24 cellular contexts compared by ENCODE assay signal in the genomic region with DNA sequence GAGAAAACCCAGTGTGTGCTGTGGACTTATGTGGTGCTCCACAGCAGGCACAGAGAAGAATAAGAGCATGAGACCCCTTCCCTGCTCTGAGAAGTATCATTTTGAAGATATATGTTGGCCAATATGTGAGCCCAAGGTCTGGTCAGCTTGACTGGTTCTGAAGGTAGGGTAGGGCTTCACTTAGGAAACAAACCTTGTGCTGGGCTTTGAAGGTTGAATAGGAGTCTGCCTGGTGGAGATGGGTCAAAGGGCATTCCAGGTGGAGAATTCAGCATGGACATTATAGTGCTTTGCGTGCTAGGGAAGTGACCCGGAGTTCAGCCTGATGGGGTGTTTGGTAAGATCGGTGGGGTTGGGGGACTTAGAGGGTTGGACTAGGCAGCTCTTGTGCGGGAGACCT.
A peak's percentile ranks its signal among the peaks of the same experiment; 100 is the strongest.
DNase-seq lines count a peak whose midpoint lies in the region; ATAC-seq, FAIRE-seq and TF ChIP-seq lines count a peak whose summit lies in the region.
"Had no signal": no experiment of that assay in that cellular context is flagged by ENCODE, and none has a peak within 500 bp of the region (broad histone marks: within the 10 kb centered on the region; RNA-seq: fewer than 3 reads in every experiment).

No MANE protein-coding gene starts in this region.

- no peak overlapping the region for H3K27ac ChIP-seq in HUES6 (ENCODE audit: low read depth, low read length)
- H3K27ac ChIP-seq in K562 (ENCODE audit: extremely low read depth, low read depth, low read length) = no peak overlapping the region
- H3K27ac ChIP-seq in vagina = peak overlapping the region; percentile 68
- H3K27ac ChIP-seq in right atrium auricular region = no peak overlapping the region
- H3K27ac ChIP-seq: A549 had no signal

- TF ChIP-seq EP300 in K562 (IDR thresholded peaks at IDR 0.05; ENCODE audit: low read length) = no peak

- POLR2A ChIA-PET in K562 (lab: Yijun Ruan, JAX) = no interaction called here

- H3K9ac ChIP-seq in HUES6 (ENCODE audit: low read length) (peak overlapping the region; percentile 13), K562 (ENCODE audit: insufficient read depth in 1 of 2, low read depth in 2 of 2, low read length in 2 of 2) (no peak overlapping the region)

- no peaks in the 10 kb centered on the region for H3K79me2 ChIP-seq in K562 (ENCODE audit: control insufficient read depth, insufficient read depth, low read length)

- no peak overlapping the region for H3K4me3 ChIP-seq in HUES6 (ENCODE audit: low read depth, low read length)
- no peak overlapping the region for H3K4me3 ChIP-seq in K562
- no peak overlapping the region for H3K4me3 ChIP-seq in vagina
- H3K4me3 ChIP-seq in right atrium auricular region = no peak overlapping the region
- H3K4me3 ChIP-seq: A549, GM12878, MG63 had no signal

- TF ChIP-seq RAD21 in K562 (CRISPR knock-in tag; conservative IDR thresholded peaks at IDR 0.05 in 1 of 2, IDR thresholded peaks at IDR 0.05 in 1 of 2) = no peak

- H3K9me3 ChIP-seq in HUES6 (ENCODE audit: control insufficient read depth, insufficient read depth, low read depth, low read length) (no peaks in the 10 kb centered on the region), K562 (replicated peaks; ENCODE audit: control insufficient read depth, insufficient read depth, low read depth, low read length) (no peaks in the 10 kb centered on the region), vagina (no peaks in the 10 kb centered on the region), right atrium auricular region (no peaks in the 10 kb centered on the region)
- H3K9me3 ChIP-seq: A549, Caco-2, MG63 had no signal

- TF ChIP-seq POLR2A in K562 (conservative IDR thresholded peaks at IDR 0.05) (no peak), vagina (IDR thresholded peaks at IDR 0.05) (no peak)

- no peaks in the 10 kb centered on the region for H3K9me1 ChIP-seq in K562 (ENCODE audit: control insufficient read depth, insufficient read depth, low read length)

- no peak overlapping the region for H2AFZ ChIP-seq in K562 (ENCODE audit: low read depth, low read length)

- no peaks in the 10 kb centered on the region for H3K36me3 Mint-ChIP-seq in neural crest cell (ENCODE audit: low read depth)
- H3K36me3 Mint-ChIP-seq: CD8-positive, alpha-beta T cell had no signal

- ATAC-seq in K562 (no peak), GM19324 (IDR thresholded peaks at IDR 0.05; ENCODE audit: low FRiP score, unreplicated experiment) (no peak)
- ATAC-seq: A549; CD8-positive, alpha-beta T cell; HCT116; HepG2; Panc1 had no signal

- no peaks in the 10 kb centered on the region for H3K27me3 Mint-ChIP-seq in neural crest cell (ENCODE audit: low read depth)

- no peak overlapping the region for H3K4me3 Mint-ChIP-seq in neural crest cell
- H3K4me3 Mint-ChIP-seq: CD8-positive, alpha-beta T cell had no signal

- 0% methylated on average over 4 of the region's 4 CpGs for WGBS in K562 (ENCODE audit: insufficient coverage, low coverage, missing lambda C conversion rate)

- H3K4me2 ChIP-seq in K562 (ENCODE audit: insufficient read depth, low read length) = no peak overlapping the region
- H3K4me2 ChIP-seq: A549 had no signal

- no TSS peak for BruUV-seq in K562 (replicated peaks; lab: Mats Ljungman, UMichigan)

- H3K4me1 ChIP-seq in HUES6 (ENCODE audit: control insufficient read depth, insufficient read depth, low read length) (peaks cover 23% of the 10 kb centered on the region), K562 (replicated peaks in 1 of 2; ENCODE audit: control insufficient read depth in 2 of 2, insufficient read depth in 2 of 2, low read length in 2 of 2) (peaks cover 0 to 6% of the 10 kb centered on the region in 2 experiments; a peak in 1 of 5 replicates), vagina (peaks cover 36% of the 10 kb centered on the region), right atrium auricular region (peaks cover 0 to 9% of the 10 kb centered on the region in 2 donors)
- H3K4me1 ChIP-seq: A549, Caco-2 had no signal

- no peak for TF ChIP-seq CTCF in K562 (IDR thresholded peaks at IDR 0.05 in 2 of 3, conservative IDR thresholded peaks at IDR 0.05 in 1 of 3; ENCODE audit: insufficient read depth in 2 of 3, low read depth in 1 of 3, low read length in 3 of 3)
- no peak for TF ChIP-seq CTCF in neural crest cell (conservative IDR thresholded peaks at IDR 0.05)
- TF ChIP-seq CTCF in vagina (IDR thresholded peaks at IDR 0.05) = no peak
- no peak for TF ChIP-seq CTCF in right atrium auricular region (IDR thresholded peaks at IDR 0.05)

- H4K20me1 ChIP-seq in K562 (replicated peaks; ENCODE audit: control insufficient read depth, insufficient read depth, low read length) = peaks cover 13% of the 10 kb centered on the region

- H3K4me1 Mint-ChIP-seq in neural crest cell = peaks cover 57% of the 10 kb centered on the region

- CTCF ChIA-PET in K562 (lab: Yijun Ruan, JAX; ENCODE audit: low intra/inter-chr PET ratio) = no interaction called here

- H3K27me3 ChIP-seq in HUES6 (ENCODE audit: control insufficient read depth, insufficient read depth, low read length) = no peaks in the 10 kb centered on the region
- peaks cover 11 to 61% of the 10 kb centered on the region in 2 experiments; a peak in 4 of 5 replicates for H3K27me3 ChIP-seq in K562 (ENCODE audit: control insufficient read depth in 2 of 2, insufficient read depth in 2 of 2, low read length in 2 of 2)
- H3K27me3 ChIP-seq in vagina = no peaks in the 10 kb centered on the region
- no peaks in the 10 kb centered on the region for H3K27me3 ChIP-seq in right atrium auricular region
- H3K27me3 ChIP-seq: MG63 had no signal

- H3K9me3 Mint-ChIP-seq in neural crest cell = no peaks in the 10 kb centered on the region
- H3K9me3 Mint-ChIP-seq: CD8-positive, alpha-beta T cell had no signal

- peak; percentile 44 for FAIRE-seq in K562 (lab: Jason Lieb, UNC)
- FAIRE-seq: A549, GM12878, HepG2 had no signal

- no peaks in the 10 kb centered on the region for H3K36me3 ChIP-seq in HUES6 (ENCODE audit: control insufficient read depth, insufficient read depth, low read length)
- no peaks in the 10 kb centered on the region for H3K36me3 ChIP-seq in K562 (ENCODE audit: control insufficient read depth, insufficient read depth, low read length)
- H3K36me3 ChIP-seq in vagina = no peaks in the 10 kb centered on the region
- no peaks in the 10 kb centered on the region for H3K36me3 ChIP-seq in right atrium auricular region
- H3K36me3 ChIP-seq: MG63 had no signal

- H3K27ac Mint-ChIP-seq in neural crest cell (ENCODE audit: unreplicated experiment) = peak overlapping the region; percentile 76
- H3K27ac Mint-ChIP-seq: CD8-positive, alpha-beta T cell had no signal

- in situ Hi-C loops in K562 (cut with MboI) = no loop called here

- DNase-seq in K562 (ENCODE audit: extremely low read depth in 1 of 4, low spot score in 3 of 4) = no peak
- no peak for DNase-seq in neural crest cell (ENCODE audit: low read depth, low spot score)
- no peak for DNase-seq in vagina (ENCODE audit: extremely low spot score in 2 of 2)
- no peak for DNase-seq in mesenteric fat pad (ENCODE audit: low spot score)
- no peak for DNase-seq in right atrium auricular region (ENCODE audit: low spot score)
- DNase-seq: C1 segment of cervical spinal cord; Caco-2; CD8-positive, alpha-beta T cell; GDM1; GOT3; KG1; MG63; NCI-H1694; NCI-H2227 treated with DMSO at 0.1 percent for 48 hours; NCI-H526 treated with DMSO at 0.1 percent for 48 hours; SHP77 treated with DMSO at 0.1 percent for 48 hours; SW 1271 had no signal

- intact Hi-C loops in K562 (cut with micrococcal nuclease) (no loop called here), vagina (cut with DNase I) (loop anchor here (5.0 kb wide), 1 partner anchor 487 kb away; no protein-coding TSS in a partner anchor)

TF ChIP-seq in K562, 482 proteins besides CTCF, POLR2A, EP300 and RAD21 (continues in another document):
- TF ChIP-seq GTF3C2 (IDR thresholded peaks at IDR 0.05; ENCODE audit: borderline replicate concordance, extremely low read depth, insufficient read length) = no peak
- TF ChIP-seq KLF13 (tag; IDR thresholded peaks at IDR 0.05; ENCODE audit: borderline replicate concordance, low read depth) = no peak
- TF ChIP-seq TRIM28 (IDR thresholded peaks at IDR 0.05) = no peak
- TF ChIP-seq ZNF184 (CRISPR knock-in tag; IDR thresholded peaks at IDR 0.05) = no peak
- no peak for TF ChIP-seq TAF15 (IDR thresholded peaks at IDR 0.05; ENCODE audit: low read depth, low read length)
- TF ChIP-seq ZNF124 (CRISPR knock-in tag; IDR thresholded peaks at IDR 0.05) = no peak
- TF ChIP-seq KLF6 (CRISPR knock-in tag; IDR thresholded peaks at IDR 0.05; ENCODE audit: borderline replicate concordance) = no peak
- TF ChIP-seq PPARD (CRISPR knock-in tag; IDR thresholded peaks at IDR 0.05) = no peak
- no peak for TF ChIP-seq NCOA4 (IDR thresholded peaks at IDR 0.05; ENCODE audit: partially characterized antibody)
- no peak for TF ChIP-seq TCFL5 (CRISPR knock-in tag; conservative IDR thresholded peaks at IDR 0.05)
- no peak for TF ChIP-seq MCM2 (IDR thresholded peaks at IDR 0.05; ENCODE audit: low read depth)
- TF ChIP-seq CHD4 (IDR thresholded peaks at IDR 0.05; ENCODE audit: insufficient read depth, insufficient replicate concordance, low read depth, low read length, poor library complexity, severe bottlenecking) = no peak
- TF ChIP-seq SIRT6 (IDR thresholded peaks at IDR 0.05; ENCODE audit: low read depth, low read length) = no peak
